20 cellular contexts compared by ENCODE assay signal in the genomic region with DNA sequence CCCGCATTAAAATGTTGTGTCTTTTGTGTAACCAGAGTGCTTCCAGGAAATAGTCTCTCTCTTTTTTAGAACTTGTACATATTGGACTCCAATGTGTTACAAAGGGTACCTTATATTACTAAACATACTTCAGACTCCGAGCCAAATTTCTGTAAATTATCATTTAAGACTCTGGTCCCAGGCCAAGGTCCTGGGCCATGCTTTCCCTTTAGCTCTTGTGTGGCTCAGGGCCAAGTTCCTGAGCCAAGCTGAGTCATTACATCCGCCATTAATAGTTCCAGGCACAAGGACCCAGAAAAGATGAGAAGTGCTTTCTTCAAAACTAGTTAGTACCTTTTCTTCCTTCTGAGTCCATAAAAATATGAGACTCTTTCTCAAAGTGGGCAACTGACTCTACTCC. TPM values are rescaled to one million over a fixed set of nuclear protein-coding genes. Genes with fewer than 3 reads are reported as not detected.
"Had no signal": no experiment of that assay in that cellular context is flagged by ENCODE, and none has a peak within 500 bp of the region (broad histone marks: within the 10 kb centered on the region; RNA-seq: fewer than 3 reads in every experiment).

No MANE protein-coding gene starts in this region.

RNA-seq across cellular contexts. Expression of a gene that starts 4.6 kb away (rescaled TPM):
- total RNA-seq: activated naive CD4-positive, alpha-beta T cell treated with anti-CD3 and anti-CD28 coated beads for 36 hours; activated naive CD4-positive, alpha-beta T cell treated with anti-CD3 and anti-CD28 coated beads, Interleukin-2, amount 50 U/mL, for 72 hours; activated naive CD8-positive, alpha-beta T cell treated with anti-CD3 and anti-CD28 coated beads for 36 hours; activated naive CD8-positive, alpha-beta T cell treated with anti-CD3 and anti-CD28 coated beads, Interleukin-2, amount 10 ng/mL, durations not matched to agents 7 days and 5 days; activated T-cell treated with anti-CD3 and anti-CD28 coated beads, Interleukin-2, amount 50 U/mL, for 4 hours; activated T-cell treated with anti-CD3 and anti-CD28 coated beads, Interleukin-2, amount 50 U/mL, for 72 hours; activated T-helper 1 cell treated with anti-CD3 and anti-CD28 coated beads, Interleukin-12 subunit alpha, Interleukin-12 subunit beta, Interleukin-2, Interleukin-4 antibody, amounts not matched to agents 30 ng/mL and 10 ng/mL and 1 ng/mL, durations not matched to agents 14 hours and 24 hours and 36 hours; activated T-helper 17 cell treated with anti-CD3 and anti-CD28 coated beads, Interleukin-2, amount 50 U/mL, for 72 hours; activated T-helper 2 cell treated with anti-CD3 and anti-CD28 coated beads, Interferon-gamma antibody, Interleukin-2, Interleukin-4, amounts not matched to agents 10 μg/mL and 5 μg/mL and 100 μg/mL, durations not matched to agents 14 hours and 24 hours and 36 hours; adrenal gland; aorta; ascending aorta; astrocyte; breast epithelium; bronchial epithelial cell; cardiac muscle cell; cardiac septum; cerebellum; chondrocyte had no signal
- polyA plus RNA-seq: adipose tissue, adrenal gland, aorta, cardiac muscle cell had no signal
